1 cellular context compared by ENCODE assay signal in genomic region chr7:106285051-106285800, GRCh38.
TF ChIP-seq lines count a peak whose summit lies in the region.

No MANE protein-coding gene starts in this region.

TF ChIP-seq in HepG2, 621 proteins besides CTCF, POLR2A, EP300 and RAD21 (continued from another document and continues in another):
- TF ChIP-seq ZNF646 (CRISPR knock-in tag; IDR thresholded peaks at IDR 0.05) (no peak), ZNF737 (CRISPR knock-in tag; IDR thresholded peaks at IDR 0.05; ENCODE audit: borderline replicate concordance) (no peak), ZKSCAN8 (CRISPR knock-in tag; IDR thresholded peaks at IDR 0.05; ENCODE audit: borderline replicate concordance) (no peak; the same call in 1 of the 2 replicates), ZNF709 (CRISPR knock-in tag; IDR thresholded peaks at IDR 0.05) (peak; percentile 88; the same call in 1 of the 2 replicates), ZBED4 (CRISPR knock-in tag; IDR thresholded peaks at IDR 0.05; ENCODE audit: borderline replicate concordance) (no peak), NCOA5 (CRISPR knock-in tag; IDR thresholded peaks at IDR 0.05) (no peak), ZNF614 (CRISPR knock-in tag; IDR thresholded peaks at IDR 0.05; ENCODE audit: borderline replicate concordance) (peak; percentile 80; the same call in 1 of the 2 replicates), SMAD3 (CRISPR knock-in tag; IDR thresholded peaks at IDR 0.05) (peak; percentile 43), CREB1 (IDR thresholded peaks at IDR 0.05) (peak; percentile 90), CREB1 (CRISPR knock-in tag; IDR thresholded peaks at IDR 0.05) (0 out of 2 replicates have a peak, but pooled peaks have one; percentile 25), ZBTB43 (CRISPR knock-in tag; conservative IDR thresholded peaks at IDR 0.05) (peak; percentile 70), HMG20A (CRISPR knock-in tag; IDR thresholded peaks at IDR 0.05; ENCODE audit: borderline replicate concordance) (no peak; the same call in 1 of the 2 replicates), ZNF260 (CRISPR knock-in tag; IDR thresholded peaks at IDR 0.05; ENCODE audit: borderline replicate concordance, low read depth) (no peak), KDM5B (CRISPR knock-in tag; IDR thresholded peaks at IDR 0.05; ENCODE audit: borderline replicate concordance) (peak; percentile 89; the same call in 1 of the 2 replicates), KLF6 (CRISPR knock-in tag; IDR thresholded peaks at IDR 0.05) (peak; percentile 71; the same call in 1 of the 2 replicates), ZNF432 (CRISPR knock-in tag; IDR thresholded peaks at IDR 0.05; ENCODE audit: borderline replicate concordance) (no peak), ZFX (CRISPR knock-in tag; IDR thresholded peaks at IDR 0.05; ENCODE audit: low read depth) (peak; percentile 74)
- TF ChIP-seq, protein P1, sequence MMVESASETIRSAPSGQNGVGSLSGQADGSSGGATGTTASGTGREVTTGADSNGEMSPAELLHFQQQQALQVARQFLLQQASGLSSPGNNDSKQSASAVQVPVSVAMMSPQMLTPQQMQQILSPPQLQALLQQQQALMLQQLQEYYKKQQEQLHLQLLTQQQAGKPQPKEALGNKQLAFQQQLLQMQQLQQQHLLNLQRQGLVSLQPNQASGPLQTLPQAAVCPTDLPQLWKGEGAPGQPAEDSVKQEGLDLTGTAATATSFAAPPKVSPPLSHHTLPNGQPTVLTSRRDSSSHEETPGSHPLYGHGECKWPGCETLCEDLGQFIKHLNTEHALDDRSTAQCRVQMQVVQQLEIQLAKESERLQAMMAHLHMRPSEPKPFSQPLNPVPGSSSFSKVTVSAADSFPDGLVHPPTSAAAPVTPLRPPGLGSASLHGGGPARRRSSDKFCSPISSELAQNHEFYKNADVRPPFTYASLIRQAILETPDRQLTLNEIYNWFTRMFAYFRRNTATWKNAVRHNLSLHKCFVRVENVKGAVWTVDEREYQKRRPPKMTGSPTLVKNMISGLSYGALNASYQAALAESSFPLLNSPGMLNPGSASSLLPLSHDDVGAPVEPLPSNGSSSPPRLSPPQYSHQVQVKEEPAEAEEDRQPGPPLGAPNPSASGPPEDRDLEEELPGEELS (CRISPR knock-in tag; IDR thresholded peaks at IDR 0.05): peak; percentile 54
- TF ChIP-seq, protein P2, sequence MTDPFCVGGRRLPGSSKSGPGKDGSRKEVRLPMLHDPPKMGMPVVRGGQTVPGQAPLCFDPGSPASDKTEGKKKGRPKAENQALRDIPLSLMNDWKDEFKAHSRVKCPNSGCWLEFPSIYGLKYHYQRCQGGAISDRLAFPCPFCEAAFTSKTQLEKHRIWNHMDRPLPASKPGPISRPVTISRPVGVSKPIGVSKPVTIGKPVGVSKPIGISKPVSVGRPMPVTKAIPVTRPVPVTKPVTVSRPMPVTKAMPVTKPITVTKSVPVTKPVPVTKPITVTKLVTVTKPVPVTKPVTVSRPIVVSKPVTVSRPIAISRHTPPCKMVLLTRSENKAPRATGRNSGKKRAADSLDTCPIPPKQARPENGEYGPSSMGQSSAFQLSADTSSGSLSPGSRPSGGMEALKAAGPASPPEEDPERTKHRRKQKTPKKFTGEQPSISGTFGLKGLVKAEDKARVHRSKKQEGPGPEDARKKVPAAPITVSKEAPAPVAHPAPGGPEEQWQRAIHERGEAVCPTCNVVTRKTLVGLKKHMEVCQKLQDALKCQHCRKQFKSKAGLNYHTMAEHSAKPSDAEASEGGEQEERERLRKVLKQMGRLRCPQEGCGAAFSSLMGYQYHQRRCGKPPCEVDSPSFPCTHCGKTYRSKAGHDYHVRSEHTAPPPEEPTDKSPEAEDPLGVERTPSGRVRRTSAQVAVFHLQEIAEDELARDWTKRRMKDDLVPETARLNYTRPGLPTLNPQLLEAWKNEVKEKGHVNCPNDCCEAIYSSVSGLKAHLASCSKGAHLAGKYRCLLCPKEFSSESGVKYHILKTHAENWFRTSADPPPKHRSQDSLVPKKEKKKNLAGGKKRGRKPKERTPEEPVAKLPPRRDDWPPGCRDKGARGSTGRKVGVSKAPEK (CRISPR knock-in tag; IDR thresholded peaks at IDR 0.05; ENCODE audit: borderline replicate concordance): peak; percentile 93; the same call in 1 of the 2 replicates
- TF ChIP-seq, protein P3, sequence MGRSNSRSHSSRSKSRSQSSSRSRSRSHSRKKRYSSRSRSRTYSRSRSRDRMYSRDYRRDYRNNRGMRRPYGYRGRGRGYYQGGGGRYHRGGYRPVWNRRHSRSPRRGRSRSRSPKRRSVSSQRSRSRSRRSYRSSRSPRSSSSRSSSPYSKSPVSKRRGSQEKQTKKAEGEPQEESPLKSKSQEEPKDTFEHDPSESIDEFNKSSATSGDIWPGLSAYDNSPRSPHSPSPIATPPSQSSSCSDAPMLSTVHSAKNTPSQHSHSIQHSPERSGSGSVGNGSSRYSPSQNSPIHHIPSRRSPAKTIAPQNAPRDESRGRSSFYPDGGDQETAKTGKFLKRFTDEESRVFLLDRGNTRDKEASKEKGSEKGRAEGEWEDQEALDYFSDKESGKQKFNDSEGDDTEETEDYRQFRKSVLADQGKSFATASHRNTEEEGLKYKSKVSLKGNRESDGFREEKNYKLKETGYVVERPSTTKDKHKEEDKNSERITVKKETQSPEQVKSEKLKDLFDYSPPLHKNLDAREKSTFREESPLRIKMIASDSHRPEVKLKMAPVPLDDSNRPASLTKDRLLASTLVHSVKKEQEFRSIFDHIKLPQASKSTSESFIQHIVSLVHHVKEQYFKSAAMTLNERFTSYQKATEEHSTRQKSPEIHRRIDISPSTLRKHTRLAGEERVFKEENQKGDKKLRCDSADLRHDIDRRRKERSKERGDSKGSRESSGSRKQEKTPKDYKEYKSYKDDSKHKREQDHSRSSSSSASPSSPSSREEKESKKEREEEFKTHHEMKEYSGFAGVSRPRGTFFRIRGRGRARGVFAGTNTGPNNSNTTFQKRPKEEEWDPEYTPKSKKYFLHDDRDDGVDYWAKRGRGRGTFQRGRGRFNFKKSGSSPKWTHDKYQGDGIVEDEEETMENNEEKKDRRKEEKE (IDR thresholded peaks at IDR 0.05): no peak
- TF ChIP-seq, protein P4, sequence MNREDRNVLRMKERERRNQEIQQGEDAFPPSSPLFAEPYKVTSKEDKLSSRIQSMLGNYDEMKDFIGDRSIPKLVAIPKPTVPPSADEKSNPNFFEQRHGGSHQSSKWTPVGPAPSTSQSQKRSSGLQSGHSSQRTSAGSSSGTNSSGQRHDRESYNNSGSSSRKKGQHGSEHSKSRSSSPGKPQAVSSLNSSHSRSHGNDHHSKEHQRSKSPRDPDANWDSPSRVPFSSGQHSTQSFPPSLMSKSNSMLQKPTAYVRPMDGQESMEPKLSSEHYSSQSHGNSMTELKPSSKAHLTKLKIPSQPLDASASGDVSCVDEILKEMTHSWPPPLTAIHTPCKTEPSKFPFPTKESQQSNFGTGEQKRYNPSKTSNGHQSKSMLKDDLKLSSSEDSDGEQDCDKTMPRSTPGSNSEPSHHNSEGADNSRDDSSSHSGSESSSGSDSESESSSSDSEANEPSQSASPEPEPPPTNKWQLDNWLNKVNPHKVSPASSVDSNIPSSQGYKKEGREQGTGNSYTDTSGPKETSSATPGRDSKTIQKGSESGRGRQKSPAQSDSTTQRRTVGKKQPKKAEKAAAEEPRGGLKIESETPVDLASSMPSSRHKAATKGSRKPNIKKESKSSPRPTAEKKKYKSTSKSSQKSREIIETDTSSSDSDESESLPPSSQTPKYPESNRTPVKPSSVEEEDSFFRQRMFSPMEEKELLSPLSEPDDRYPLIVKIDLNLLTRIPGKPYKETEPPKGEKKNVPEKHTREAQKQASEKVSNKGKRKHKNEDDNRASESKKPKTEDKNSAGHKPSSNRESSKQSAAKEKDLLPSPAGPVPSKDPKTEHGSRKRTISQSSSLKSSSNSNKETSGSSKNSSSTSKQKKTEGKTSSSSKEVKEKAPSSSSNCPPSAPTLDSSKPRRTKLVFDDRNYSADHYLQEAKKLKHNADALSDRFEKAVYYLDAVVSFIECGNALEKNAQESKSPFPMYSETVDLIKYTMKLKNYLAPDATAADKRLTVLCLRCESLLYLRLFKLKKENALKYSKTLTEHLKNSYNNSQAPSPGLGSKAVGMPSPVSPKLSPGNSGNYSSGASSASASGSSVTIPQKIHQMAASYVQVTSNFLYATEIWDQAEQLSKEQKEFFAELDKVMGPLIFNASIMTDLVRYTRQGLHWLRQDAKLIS (CRISPR knock-in tag; IDR thresholded peaks at IDR 0.05): no peak
